In genomic region chr13:76929320-76929719, GRCh38 we compare ENCODE assay signal across 18 cellular contexts. TPM values are rescaled to one million over a fixed set of nuclear protein-coding genes. Genes with fewer than 3 reads are reported as not detected.
"Had no signal": no experiment of that assay in that cellular context is flagged by ENCODE, and none has a peak within 500 bp of the region (broad histone marks: within the 10 kb centered on the region; RNA-seq: fewer than 3 reads in every experiment).

No MANE protein-coding gene starts in this region.

- H3K9ac ChIP-seq: neural progenitor cell had no signal

- H2AFZ ChIP-seq: neural progenitor cell had no signal

- H3K36me3 ChIP-seq: cardiac muscle cell, neural progenitor cell, ovary, sigmoid colon, stomach had no signal

- H3K27ac ChIP-seq: cardiac muscle cell, neural progenitor cell, ovary, sigmoid colon, stomach, testis had no signal

- DNase-seq: activated CD4-positive, alpha-beta T cell treated with anti-CD3 and anti-CD28 coated beads, Interleukin-2, amount 50 U/mL, for 1 hour; activated CD8-positive, alpha-beta memory T cell treated with anti-CD3 and anti-CD28 coated beads for 24 hours; activated naive CD4-positive, alpha-beta T cell treated with anti-CD3 and anti-CD28 coated beads for 36 hours; islet precursor cell; naive B cell; ovary; sigmoid colon; stimulated activated CD4-positive, alpha-beta T cell treated with anti-CD3 and anti-CD28 coated beads, Interleukin-1b, Interleukin-23, amount 100 ng/mL, for 48 hours; stomach; T-helper 2 cell; testis had no signal

- ATAC-seq: activated CD4-positive, CD25-positive, alpha-beta regulatory T cell treated with anti-CD3 and anti-CD28 coated beads, Interleukin-2, amount 50 U/mL, for 24 hours had no signal

- H3K27me3 ChIP-seq: neural progenitor cell, ovary, sigmoid colon, stomach, testis had no signal

- H3K4me2 ChIP-seq: neural progenitor cell had no signal

- H3K9me3 ChIP-seq: ovary, sigmoid colon, testis had no signal

- H3K4me3 ChIP-seq: cardiac muscle cell, neural progenitor cell, ovary, sigmoid colon, stomach, testis had no signal

- H3K4me1 ChIP-seq: sigmoid colon, stomach, testis had no signal

RNA-seq across cellular contexts. Expression of gene ACOD1, which starts 19.0 kb away (rescaled TPM):
- total RNA-seq: activated naive CD4-positive, alpha-beta T cell treated with anti-CD3 and anti-CD28 coated beads for 36 hours; activated T-helper 1 cell treated with anti-CD3 and anti-CD28 coated beads, Interleukin-12 subunit alpha, Interleukin-12 subunit beta, Interleukin-2, Interleukin-4 antibody, amounts not matched to agents 30 ng/mL and 10 ng/mL and 1 ng/mL, durations not matched to agents 14 hours and 24 hours and 36 hours; cardiac muscle cell; lung microvascular endothelial cell; ovary; sigmoid colon; stomach; ureter had no signal
- polyA plus RNA-seq: cardiac muscle cell, esophagus, ovary had no signal
